8 cellular contexts compared by ENCODE assay signal in genomic region chr5:94111209-94112004, GRCh38.
DNase-seq lines count a peak whose midpoint lies in the region; ATAC-seq and TF ChIP-seq lines count a peak whose summit lies in the region.

No MANE protein-coding gene starts in this region.

- peaks cover 11 to 21% (median 18%) of the 10 kb centered on the region in 7 donors for H3K9me3 Mint-ChIP-seq in CD14-positive monocyte
- H3K9me3 Mint-ChIP-seq in dendritic cell treated with granulocyte-macrophage colony-stimulating factor and Interleukin-4, amounts not matched to agents 40 ng/mL and 50 ng/mL, for 4 days: peaks cover 19% of the 10 kb centered on the region

- H3K4me1 ChIP-seq in left lung: peaks cover 3 to 11% of the 10 kb centered on the region in 2 donors

- H3K4me1 Mint-ChIP-seq in CD14-positive monocyte: peaks cover 22% of the 10 kb centered on the region
- H3K4me1 Mint-ChIP-seq in dendritic cell treated with granulocyte-macrophage colony-stimulating factor and Interleukin-4, amounts not matched to agents 40 ng/mL and 50 ng/mL, for 4 days (ENCODE audit: low read depth): peaks cover 38% of the 10 kb centered on the region

- intact Hi-C loops in CD14-positive monocyte (cut with micrococcal nuclease): no loop called here
- intact Hi-C loops in dendritic cell treated with granulocyte-macrophage colony-stimulating factor and Interleukin-4, amounts not matched to agents 40 ng/mL and 50 ng/mL, for 4 days (cut with micrococcal nuclease): loop anchor here (5.0 to 10.0 kb wide), 2 partner anchors 503 to 976 kb away; partner anchors contain the start of genes KIAA0825 and SLF1
- intact Hi-C loops in left lung (cut with DNase I): loop anchor here in 1 of 2 donors (10.0 kb wide), 1 partner anchor 793 kb away; no protein-coding TSS in a partner anchor

- peak overlapping the region; percentile 78 to 91 for H3K27ac ChIP-seq in left lung

- TF ChIP-seq CTCF in CD14-positive monocyte (IDR thresholded peaks at IDR 0.05) (no peak), left lung (IDR thresholded peaks at IDR 0.05) (no peak)

- peaks cover 6 to 9% of the 10 kb centered on the region in 2 donors for H3K36me3 Mint-ChIP-seq in CD14-positive monocyte
- peaks cover 25% of the 10 kb centered on the region for H3K36me3 Mint-ChIP-seq in dendritic cell treated with granulocyte-macrophage colony-stimulating factor and Interleukin-4, amounts not matched to agents 40 ng/mL and 50 ng/mL, for 4 days (ENCODE audit: low read depth)

- peaks cover 0 to 6% of the 10 kb centered on the region in 2 donors for H3K9me3 ChIP-seq in left lung

- ATAC-seq in GM19372 (IDR thresholded peaks at IDR 0.05; ENCODE audit: low read depth, unreplicated experiment): peak; percentile 100
- ATAC-seq in HG03521 (IDR thresholded peaks at IDR 0.05; ENCODE audit: unreplicated experiment): peak; percentile 100
- ATAC-seq in left lung: peak; percentile 98

- H3K4me3 ChIP-seq in left lung: peak overlapping the region; percentile 73 to 90

- peaks cover 3 to 5% (median 4%) of the 10 kb centered on the region in 3 donors for H3K27me3 Mint-ChIP-seq in CD14-positive monocyte (ENCODE audit: low read depth in 3 of 3)
- H3K27me3 Mint-ChIP-seq in dendritic cell treated with granulocyte-macrophage colony-stimulating factor and Interleukin-4, amounts not matched to agents 40 ng/mL and 50 ng/mL, for 4 days: peaks cover 8% of the 10 kb centered on the region

- DNase-seq in CD14-positive monocyte (ENCODE audit: low spot score) (peak; percentile 92), NCI-H69 (lab: John Stamatoyannopoulos, UW) (peak; percentile 100), left lung (peak; percentile 95 to 98)
- DNase-seq in activated CD4-positive, alpha-beta T cell treated with anti-CD3 and anti-CD28 coated beads, Interleukin-2, amount 50 U/mL, for 1 hour: peak; percentile 89
- DNase-seq in stimulated activated CD4-positive, alpha-beta T cell treated with anti-CD3 and anti-CD28 coated beads, Interleukin-2, amount 100 ng/mL, for 4 hours (ENCODE audit: low read depth): peak; percentile 89

- no peaks in the 10 kb centered on the region for H3K27me3 ChIP-seq in left lung

- H3K36me3 ChIP-seq in left lung: no peaks in the 10 kb centered on the region

- peak overlapping the region; percentile 90 to 96 (median 94) for H3K27ac Mint-ChIP-seq in CD14-positive monocyte
- peak overlapping the region; percentile 96 for H3K27ac Mint-ChIP-seq in dendritic cell treated with granulocyte-macrophage colony-stimulating factor and Interleukin-4, amounts not matched to agents 40 ng/mL and 50 ng/mL, for 4 days

- H3K4me3 Mint-ChIP-seq in CD14-positive monocyte: peak overlapping the region; percentile 92 to 94
- peak overlapping the region; percentile 96 for H3K4me3 Mint-ChIP-seq in dendritic cell treated with granulocyte-macrophage colony-stimulating factor and Interleukin-4, amounts not matched to agents 40 ng/mL and 50 ng/mL, for 4 days

Comparison
In these comparisons a context has a peak if more than half of its experiments do, and no peak if none do; other contexts are left out.
1. Peak in every context shown above with its lines: DNase-seq, ATAC-seq, H3K4me3 ChIP-seq and H3K27ac ChIP-seq.